In the genomic region with DNA sequence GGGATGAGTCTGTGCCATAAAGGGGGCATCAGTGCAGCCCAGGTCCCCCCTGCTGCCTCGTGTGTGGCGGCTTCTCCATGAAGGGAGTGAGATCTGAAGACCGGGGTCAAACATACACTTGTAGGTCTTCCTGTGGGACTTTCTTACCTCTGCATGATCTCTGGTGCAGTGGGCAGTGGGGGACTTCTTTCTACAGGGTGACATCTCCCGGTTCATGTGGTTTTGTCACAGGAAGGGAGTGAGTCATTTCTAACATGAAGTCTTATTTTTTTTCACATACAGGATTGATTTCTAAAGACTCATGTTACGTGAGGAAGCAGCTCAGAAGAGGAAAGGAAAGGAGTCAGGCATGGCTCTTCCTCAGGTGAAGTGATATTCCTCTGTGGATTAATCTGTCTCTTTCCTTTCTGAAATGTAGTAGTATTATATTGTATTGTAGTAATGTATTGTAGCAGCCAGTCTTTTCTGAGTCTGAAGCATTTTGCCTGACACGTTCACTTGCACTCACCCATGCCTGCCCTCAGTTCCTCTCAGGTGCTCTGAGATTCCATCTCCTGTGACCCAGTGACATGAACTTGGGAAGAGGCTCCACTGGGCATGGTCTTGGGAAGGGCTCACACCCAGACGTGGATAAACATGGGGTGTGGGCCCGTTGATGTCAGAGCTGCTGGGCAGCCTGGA, we compare ENCODE assay signal across 14 cellular contexts. TPM values are rescaled to one million over a fixed set of nuclear protein-coding genes. Genes with fewer than 3 reads are reported as not detected.
DNase-seq lines count a peak whose midpoint lies in the region; ATAC-seq, FAIRE-seq and TF ChIP-seq lines count a peak whose summit lies in the region.
"Had no signal": no experiment of that assay in that cellular context is flagged by ENCODE, and none has a peak within 500 bp of the region (broad histone marks: within the 10 kb centered on the region; RNA-seq: fewer than 3 reads in every experiment).

No MANE protein-coding gene starts in this region.

- intact Hi-C loops in esophagus squamous epithelium (cut with DNase I) (no loop called here), Caco-2 (cut with micrococcal nuclease; ENCODE audit: unreplicated experiment) (no loop called here)

- H3K79me2 ChIP-seq in DND-41 (ENCODE audit: insufficient read depth, low read length): peaks cover 68% of the 10 kb centered on the region

- no peak for TF ChIP-seq POLR2A in esophagus squamous epithelium (IDR thresholded peaks at IDR 0.05)

- H3K27ac ChIP-seq in DND-41 (ENCODE audit: low read length) (no peak overlapping the region), esophagus squamous epithelium (no peak overlapping the region)
- H3K27ac ChIP-seq: gastroesophageal sphincter had no signal

- H3K4me3 ChIP-seq in DND-41 (ENCODE audit: low read depth in 1 of 2, low read length in 2 of 2): no peak overlapping the region
- no peak overlapping the region for H3K4me3 ChIP-seq in esophagus squamous epithelium
- H3K4me3 ChIP-seq in Caco-2 (ENCODE audit: low read depth, low read length): no peak overlapping the region
- H3K4me3 ChIP-seq: gastroesophageal sphincter had no signal

- H3K4me1 ChIP-seq in DND-41 (ENCODE audit: insufficient read depth, low read length): peaks cover 8% of the 10 kb centered on the region; the same call in 1 of the 2 replicates
- no peaks in the 10 kb centered on the region for H3K4me1 ChIP-seq in esophagus squamous epithelium
- H3K4me1 ChIP-seq in Caco-2: no peaks in the 10 kb centered on the region
- H3K4me1 ChIP-seq: gastroesophageal sphincter had no signal

- H3K36me3 ChIP-seq in DND-41 (ENCODE audit: insufficient read depth, low read length): peaks cover 56% of the 10 kb centered on the region
- H3K36me3 ChIP-seq in esophagus squamous epithelium: peaks cover 6 to 87% (median 8%) of the 10 kb centered on the region in 3 donors
- peaks cover 4% of the 10 kb centered on the region for H3K36me3 ChIP-seq in Caco-2 (ENCODE audit: control insufficient read depth, insufficient read depth, low read length)

- peaks cover 29% of the 10 kb centered on the region for H3K4me1 Mint-ChIP-seq in activated CD8-positive, alpha-beta T cell treated with anti-CD3 and anti-CD28 coated beads, Interleukin-2, amount 10 ng/mL, durations not matched to agents 7 days and 5 days (ENCODE audit: low read depth)
- H3K4me1 Mint-ChIP-seq in immature natural killer cell (peaks cover 54 to 65% of the 10 kb centered on the region in 2 donors), Caco-2 (ENCODE audit: low read depth, unreplicated experiment) (no peaks in the 10 kb centered on the region)
- H3K4me1 Mint-ChIP-seq: mesothelial cell of epicardium had no signal

- peak overlapping the region; percentile 81 for H3K27ac Mint-ChIP-seq in activated CD8-positive, alpha-beta T cell treated with anti-CD3 and anti-CD28 coated beads, Interleukin-2, amount 10 ng/mL, durations not matched to agents 7 days and 5 days
- peak overlapping the region; percentile 85 to 96 (median 92) for H3K27ac Mint-ChIP-seq in immature natural killer cell
- no peak overlapping the region for H3K27ac Mint-ChIP-seq in Caco-2 (ENCODE audit: unreplicated experiment)
- H3K27ac Mint-ChIP-seq: mesothelial cell of epicardium, WTC11 had no signal

- peaks cover 10% of the 10 kb centered on the region; the same call in 1 of the 2 replicates for H4K20me1 ChIP-seq in DND-41 (ENCODE audit: insufficient read depth, low read length)

- peak overlapping the region; percentile 34 for H3K4me3 Mint-ChIP-seq in activated CD8-positive, alpha-beta T cell treated with anti-CD3 and anti-CD28 coated beads, Interleukin-2, amount 10 ng/mL, durations not matched to agents 7 days and 5 days
- H3K4me3 Mint-ChIP-seq in immature natural killer cell (peak overlapping the region; percentile 74 to 85 (median 82)), Caco-2 (ENCODE audit: unreplicated experiment) (no peak overlapping the region)
- H3K4me3 Mint-ChIP-seq: mesothelial cell of epicardium, WTC11 had no signal

- no peak for FAIRE-seq in RCC 7860 (lab: Jason Lieb, UNC)
- FAIRE-seq: bronchial epithelial cell had no signal

- 55 to 78% methylated on average over 4 to 5 of the region's 8 CpGs for WGBS in esophagus squamous epithelium, 2 donors

- CTCF ChIA-PET in activated CD8-positive, alpha-beta T cell treated with anti-CD3 and anti-CD28 coated beads, Interleukin-2, amount 10 ng/mL, durations not matched to agents 7 days and 5 days (lab: Charles Lee): no interaction called here
- CTCF ChIA-PET in Caco-2 (lab: Charles Lee): no interaction called here

- peaks cover 46% of the 10 kb centered on the region for H3K9me3 Mint-ChIP-seq in activated CD8-positive, alpha-beta T cell treated with anti-CD3 and anti-CD28 coated beads, Interleukin-2, amount 10 ng/mL, durations not matched to agents 7 days and 5 days (ENCODE audit: insufficient read depth)
- peaks cover 3 to 16% (median 10%) of the 10 kb centered on the region in 6 donors for H3K9me3 Mint-ChIP-seq in immature natural killer cell
- no peaks in the 10 kb centered on the region for H3K9me3 Mint-ChIP-seq in Caco-2 (ENCODE audit: unreplicated experiment)
- H3K9me3 Mint-ChIP-seq: mesothelial cell of epicardium, WTC11 had no signal

- in situ Hi-C loops in KBM-7 (cut with MboI; ENCODE audit: low pct_unique_long_range_greater_than_20kb, low sequenced_read_pairs): no loop called here

- H3K4me2 ChIP-seq in DND-41 (ENCODE audit: insufficient read depth, low read length): no peak overlapping the region

- H3K9ac ChIP-seq in DND-41 (ENCODE audit: low read depth, low read length): no peak overlapping the region

- peak; percentile 36 for DNase-seq in DND-41
- peak; percentile 19 for DNase-seq in KBM-7
- DNase-seq in activated CD8-positive, alpha-beta T cell treated with anti-CD3 and anti-CD28 coated beads, Interleukin-2, amount 10 ng/mL, durations not matched to agents 7 days and 5 days: peak; percentile 70
- DNase-seq in immature natural killer cell: peak; percentile 74 to 77 (median 77)
- no peak for DNase-seq in esophagus squamous epithelium (lab: John Stamatoyannopoulos, UW)
- no peak for DNase-seq in Caco-2
- DNase-seq in RCC 7860 (ENCODE audit: low spot score): no peak
- DNase-seq: NCI-H1105 treated with DMSO at 0.1 percent for 48 hours, OCI-M1 had no signal

- H2AFZ ChIP-seq in DND-41 (ENCODE audit: low read depth, low read length): no peak overlapping the region

- peaks cover 93% of the 10 kb centered on the region for H3K36me3 Mint-ChIP-seq in activated CD8-positive, alpha-beta T cell treated with anti-CD3 and anti-CD28 coated beads, Interleukin-2, amount 10 ng/mL, durations not matched to agents 7 days and 5 days (ENCODE audit: low read depth)
- H3K36me3 Mint-ChIP-seq in immature natural killer cell (peaks cover 41 to 62% (median 61%) of the 10 kb centered on the region in 3 donors), Caco-2 (ENCODE audit: insufficient read depth, unreplicated experiment) (peaks cover 77% of the 10 kb centered on the region)

- POLR2A ChIA-PET in activated CD8-positive, alpha-beta T cell treated with anti-CD3 and anti-CD28 coated beads, Interleukin-2, amount 10 ng/mL, durations not matched to agents 7 days and 5 days (lab: Charles Lee): no interaction called here
- POLR2A ChIA-PET in Caco-2 (lab: Charles Lee): no interaction called here

- peak; percentile 74 for ATAC-seq in DND-41 (ENCODE audit: insufficient read depth, low read depth)
- ATAC-seq in activated CD8-positive, alpha-beta T cell treated with anti-CD3 and anti-CD28 coated beads, Interleukin-2, amount 10 ng/mL, durations not matched to agents 7 days and 5 days: peak; percentile 89
- no peak for ATAC-seq in HG02938 (IDR thresholded peaks at IDR 0.05; ENCODE audit: unreplicated experiment)
- ATAC-seq: gastroesophageal sphincter, WTC11 had no signal

- no peaks in the 10 kb centered on the region for H3K9me3 ChIP-seq in DND-41 (ENCODE audit: insufficient read depth, low read length, severe bottlenecking)
- peaks cover 0 to 77% (median 0%) of the 10 kb centered on the region in 3 donors for H3K9me3 ChIP-seq in esophagus squamous epithelium
- H3K9me3 ChIP-seq in Caco-2: no peaks in the 10 kb centered on the region; the same call in 1 of the 2 replicates
- H3K9me3 ChIP-seq: gastroesophageal sphincter had no signal

- TF ChIP-seq CTCF in DND-41 (IDR thresholded peaks at IDR 0.05; ENCODE audit: borderline replicate concordance, extremely low read depth, low read length, poor library complexity, severe bottlenecking) (no peak), esophagus squamous epithelium (IDR thresholded peaks at IDR 0.05) (no peak), Caco-2 (IDR thresholded peaks at IDR 0.05; ENCODE audit: insufficient read depth in 1 of 2, low read depth in 1 of 2, low read length in 1 of 2, severe bottlenecking in 1 of 2, unreplicated experiment in 1 of 2) (no peak)

- H3K27me3 Mint-ChIP-seq in activated CD8-positive, alpha-beta T cell treated with anti-CD3 and anti-CD28 coated beads, Interleukin-2, amount 10 ng/mL, durations not matched to agents 7 days and 5 days (ENCODE audit: low read depth): no peaks in the 10 kb centered on the region
- H3K27me3 Mint-ChIP-seq in immature natural killer cell (ENCODE audit: low read depth in 3 of 3): peaks cover 0 to 1% (median 1%) of the 10 kb centered on the region in 3 donors
- H3K27me3 Mint-ChIP-seq in Caco-2 (ENCODE audit: insufficient read depth, unreplicated experiment): no peaks in the 10 kb centered on the region

- BruUV-seq in Caco-2 (replicated peaks; lab: Mats Ljungman, UMichigan): no TSS peak

- H3K27me3 ChIP-seq in DND-41 (ENCODE audit: insufficient read depth, low read length, poor library complexity) (no peaks in the 10 kb centered on the region), esophagus squamous epithelium (no peaks in the 10 kb centered on the region), Caco-2 (replicated peaks; ENCODE audit: control insufficient read depth, insufficient read depth, low read length) (no peaks in the 10 kb centered on the region)
- H3K27me3 ChIP-seq: gastroesophageal sphincter had no signal

RNA-seq across cellular contexts. Expression of a gene that starts 15.7 kb away (rescaled TPM):
- 10 to 100 TPM; 47.0 to 50.0 TPM for total RNA-seq in activated CD8-positive, alpha-beta T cell treated with anti-CD3 and anti-CD28 coated beads, Interleukin-2, amount 10 ng/mL, durations not matched to agents 7 days and 5 days
- polyA plus RNA-seq in immature natural killer cell: 10 to 100 TPM in 2 of 3 donors, not detected in 1; 12.4 to 16.6 TPM
- total RNA-seq in esophagus squamous epithelium: 10 to 100 TPM in 1 of 4 donors, 1 to 10 TPM in 3; 6.7 to 17.0 (median 7.6) TPM
- total RNA-seq in Caco-2 (2022): 19.3 and 19.8 TPM in 2 replicates

RNA-seq across cellular contexts. Expression of a gene that starts 27.0 kb away (rescaled TPM):
- total RNA-seq in activated CD8-positive, alpha-beta T cell treated with anti-CD3 and anti-CD28 coated beads, Interleukin-2, amount 10 ng/mL, durations not matched to agents 7 days and 5 days: 10 to 100 TPM; 34.3 to 35.8 TPM
- 10 to 100 TPM in 2 of 3 donors, 1 to 10 TPM in 1; 2.7 to 25.1 (median 13.3) TPM for polyA plus RNA-seq in immature natural killer cell
- total RNA-seq in esophagus squamous epithelium (10 to 100 TPM in 1 of 4 donors, 1 to 10 TPM in 3; 5.2 to 13.7 (median 5.5) TPM), Caco-2 (2022) (17.5 and 19.6 TPM in 2 replicates)

Comparison
In these comparisons a context has a peak if more than half of its experiments do, and no peak if none do; other contexts are left out.
1. DNase-seq: peak in DND-41 (single experiment), KBM-7 (single experiment), activated CD8-positive, alpha-beta T cell treated with anti-CD3 and anti-CD28 coated beads, Interleukin-2, amount 10 ng/mL, durations not matched to agents 7 days and 5 days (single experiment) and immature natural killer cell (3 of 3); none in esophagus squamous epithelium (single experiment), Caco-2 (0 of 2) and RCC 7860 (single experiment).